ENCODE assay signal across 28 cellular contexts in the genomic region with DNA sequence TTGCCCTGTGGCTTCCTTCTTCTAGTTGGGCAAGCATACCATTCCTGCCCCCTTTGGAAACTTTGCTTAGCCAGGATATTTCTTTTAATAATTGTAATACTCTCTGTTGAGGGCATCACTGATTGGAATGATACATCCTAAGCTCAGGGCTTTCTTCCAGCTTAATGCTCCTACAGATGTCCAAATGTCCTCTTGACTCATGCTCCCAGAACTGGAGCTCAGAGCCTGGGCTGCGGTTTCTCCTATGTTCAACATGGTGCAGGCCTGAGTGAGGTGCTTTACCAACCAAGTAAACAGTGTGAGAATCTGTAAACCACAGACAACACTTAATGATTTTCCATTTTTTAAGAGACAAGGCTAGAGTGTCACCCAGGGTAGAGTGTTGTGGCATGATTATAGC.
"Had no signal": no experiment of that assay in that cellular context is flagged by ENCODE, and none has a peak within 500 bp of the region (broad histone marks: within the 10 kb centered on the region; RNA-seq: fewer than 3 reads in every experiment).

No MANE protein-coding gene starts in this region.

- ATAC-seq: activated CD4-positive, alpha-beta T cell treated with anti-CD3 and anti-CD28 coated beads for 36 hours; activated T-helper 17 cell treated with anti-CD3 and anti-CD28 coated beads, Interleukin-2, amount 50 U/mL, for 72 hours; Right ventricle myocardium inferior; T-cell had no signal

- H3K4me3 Mint-ChIP-seq: activated CD4-positive, alpha-beta memory T cell treated with anti-CD3 and anti-CD28 coated beads, Interleukin-2, amount 10 ng/mL, durations not matched to agents 7 days and 5 days; activated CD4-positive, alpha-beta T cell treated with anti-CD3 and anti-CD28 coated beads for 36 hours; activated naive CD4-positive, alpha-beta T cell treated with anti-CD3 and anti-CD28 coated beads for 36 hours; activated naive CD8-positive, alpha-beta T cell treated with anti-CD3 and anti-CD28 coated beads, Interleukin-2, amount 10 ng/mL, durations not matched to agents 7 days and 5 days; activated T-helper 17 cell treated with anti-CD3 and anti-CD28 coated beads, Interleukin-2, amount 50 U/mL, for 72 hours; T-cell had no signal

- H3K36me3 ChIP-seq: adrenal gland, breast epithelium, WERI-Rb-1 had no signal

- H3K9me3 Mint-ChIP-seq: activated CD4-positive, alpha-beta memory T cell treated with anti-CD3 and anti-CD28 coated beads, Interleukin-2, amount 10 ng/mL, durations not matched to agents 7 days and 5 days; activated naive CD4-positive, alpha-beta T cell treated with anti-CD3 and anti-CD28 coated beads for 36 hours; activated naive CD8-positive, alpha-beta T cell treated with anti-CD3 and anti-CD28 coated beads, Interleukin-2, amount 10 ng/mL, durations not matched to agents 7 days and 5 days; activated T-helper 17 cell treated with anti-CD3 and anti-CD28 coated beads, Interleukin-2, amount 50 U/mL, for 72 hours; T-cell had no signal

- H3K27me3 Mint-ChIP-seq: activated CD4-positive, alpha-beta memory T cell treated with anti-CD3 and anti-CD28 coated beads, Interleukin-2, amount 10 ng/mL, durations not matched to agents 7 days and 5 days; activated CD4-positive, alpha-beta T cell treated with anti-CD3 and anti-CD28 coated beads for 36 hours; activated naive CD8-positive, alpha-beta T cell treated with anti-CD3 and anti-CD28 coated beads, Interleukin-2, amount 10 ng/mL, durations not matched to agents 7 days and 5 days; activated T-helper 17 cell treated with anti-CD3 and anti-CD28 coated beads, Interleukin-2, amount 50 U/mL, for 72 hours; T-cell had no signal

- H3K4me3 ChIP-seq: adrenal gland, breast epithelium, SK-N-MC had no signal

- H3K9me3 ChIP-seq: adrenal gland, breast epithelium had no signal

- DNase-seq: activated CD4-positive, alpha-beta memory T cell treated with anti-CD3 and anti-CD28 coated beads, Interleukin-2, amount 10 ng/mL, durations not matched to agents 7 days and 5 days; activated CD4-positive, alpha-beta T cell treated with anti-CD3 and anti-CD28 coated beads for 36 hours; activated CD4-positive, alpha-beta T cell treated with anti-CD3 and anti-CD28 coated beads, Interleukin-2, amount 50 U/mL, for 1 hour; activated gamma-delta T cell; activated naive CD4-positive, alpha-beta T cell treated with anti-CD3 and anti-CD28 coated beads for 36 hours; activated naive CD8-positive, alpha-beta T cell treated with anti-CD3 and anti-CD28 coated beads, Interleukin-2, amount 10 ng/mL, durations not matched to agents 7 days and 5 days; activated T-cell treated with anti-CD3 and anti-CD28 coated beads for 4 hours; activated T-cell treated with anti-CD3 and anti-CD28 coated beads, Interleukin-2, amount 50 U/mL, for 48 hours; adrenal gland; aorta; caudate nucleus; NCI-H1048; NCI-H146; NCI-H1930; NCI-H2171; NCI-H2227 treated with DMSO at 0.1 percent for 48 hours; NCI-H446 treated with DMSO at 0.1 percent for 48 hours; NCI-H524 treated with DMSO at 0.1 percent for 48 hours; NCI-H774; RPMI8226; T-cell; T-helper 2 cell; T1000; WERI-Rb-1 had no signal

- H3K27ac Mint-ChIP-seq: activated CD4-positive, alpha-beta memory T cell treated with anti-CD3 and anti-CD28 coated beads, Interleukin-2, amount 10 ng/mL, durations not matched to agents 7 days and 5 days; activated CD4-positive, alpha-beta T cell treated with anti-CD3 and anti-CD28 coated beads for 36 hours; activated naive CD4-positive, alpha-beta T cell treated with anti-CD3 and anti-CD28 coated beads for 36 hours; activated naive CD8-positive, alpha-beta T cell treated with anti-CD3 and anti-CD28 coated beads, Interleukin-2, amount 10 ng/mL, durations not matched to agents 7 days and 5 days; activated T-helper 17 cell treated with anti-CD3 and anti-CD28 coated beads, Interleukin-2, amount 50 U/mL, for 72 hours; T-cell had no signal

- H3K27me3 ChIP-seq: adrenal gland, breast epithelium had no signal

- H3K27ac ChIP-seq: adrenal gland, breast epithelium, SK-N-MC, WERI-Rb-1 had no signal

- H3K4me1 ChIP-seq: breast epithelium had no signal
